Comparison of ENCODE assay signal across 17 cellular contexts in genomic region chr9:123053711-123054110, GRCh38.
"Had no signal": no experiment of that assay in that cellular context is flagged by ENCODE, and none has a peak within 500 bp of the region (broad histone marks: within the 10 kb centered on the region; RNA-seq: fewer than 3 reads in every experiment).

No MANE protein-coding gene starts in this region.

- H3K9me3 ChIP-seq: colonic mucosa, SJCRH30 had no signal

- DNase-seq: activated B cell treated with CpG ODN at 0.5 μM for 24 hours; activated CD4-positive, alpha-beta T cell treated with anti-CD3 and anti-CD28 coated beads, Interleukin-2, amount 10 ng/mL, durations not matched to agents 7 days and 5 days; activated CD8-positive, alpha-beta memory T cell treated with anti-CD3 and anti-CD28 coated beads for 24 hours; activated naive CD4-positive, alpha-beta T cell; aorta; colonic mucosa; effector CD8-positive, alpha-beta T cell; foreskin melanocyte; head of caudate nucleus; left cardiac atrium; naive thymus-derived CD4-positive, alpha-beta T cell; SJCRH30; stimulated activated CD4-positive, alpha-beta T cell treated with anti-CD3 and anti-CD28 coated beads, Interleukin-2, amount 100 ng/mL, for 48 hours; T-helper 2 cell had no signal

- ATAC-seq: left cardiac atrium; naive thymus-derived CD4-positive, alpha-beta T cell; stimulated activated memory B cell treated with anti-CD40 and anti-IgM and Interleukin-4, amounts not matched to agents 10 μg/mL and 1 μg/mL and 100 μg/mL, for 72 hours had no signal

- H3K4me3 ChIP-seq: colonic mucosa, SJCRH30 had no signal

- H3K27ac ChIP-seq: colonic mucosa, parathyroid adenoma, SJCRH30 had no signal

- H3K4me1 Mint-ChIP-seq: stimulated activated memory B cell treated with anti-CD40 and anti-IgM and Interleukin-4, amounts not matched to agents 10 μg/mL and 1 μg/mL and 100 μg/mL, for 72 hours had no signal

- H3K4me1 ChIP-seq: parathyroid adenoma, SJCRH30 had no signal

- H3K27me3 Mint-ChIP-seq: activated B cell treated with CpG ODN at 0.5 μM for 24 hours; activated CD4-positive, alpha-beta T cell treated with anti-CD3 and anti-CD28 coated beads, Interleukin-2, amount 10 ng/mL, durations not matched to agents 7 days and 5 days; naive thymus-derived CD4-positive, alpha-beta T cell; stimulated activated memory B cell treated with anti-CD40 and anti-IgM and Interleukin-4, amounts not matched to agents 10 μg/mL and 1 μg/mL and 100 μg/mL, for 72 hours; type B pancreatic cell had no signal

- H3K36me3 ChIP-seq: colonic mucosa had no signal

- H3K27me3 ChIP-seq: colonic mucosa, SJCRH30 had no signal

- H3K27ac Mint-ChIP-seq: activated B cell treated with CpG ODN at 0.5 μM for 24 hours; activated CD4-positive, alpha-beta T cell treated with anti-CD3 and anti-CD28 coated beads, Interleukin-2, amount 10 ng/mL, durations not matched to agents 7 days and 5 days; stimulated activated memory B cell treated with anti-CD40 and anti-IgM and Interleukin-4, amounts not matched to agents 10 μg/mL and 1 μg/mL and 100 μg/mL, for 72 hours; type B pancreatic cell had no signal

- H3K4me3 Mint-ChIP-seq: activated B cell treated with CpG ODN at 0.5 μM for 24 hours; activated CD4-positive, alpha-beta T cell treated with anti-CD3 and anti-CD28 coated beads, Interleukin-2, amount 10 ng/mL, durations not matched to agents 7 days and 5 days; naive thymus-derived CD4-positive, alpha-beta T cell; stimulated activated memory B cell treated with anti-CD40 and anti-IgM and Interleukin-4, amounts not matched to agents 10 μg/mL and 1 μg/mL and 100 μg/mL, for 72 hours; type B pancreatic cell had no signal

- H3K9me3 Mint-ChIP-seq: activated B cell treated with CpG ODN at 0.5 μM for 24 hours; activated CD4-positive, alpha-beta T cell treated with anti-CD3 and anti-CD28 coated beads, Interleukin-2, amount 10 ng/mL, durations not matched to agents 7 days and 5 days; naive thymus-derived CD4-positive, alpha-beta T cell; stimulated activated memory B cell treated with anti-CD40 and anti-IgM and Interleukin-4, amounts not matched to agents 10 μg/mL and 1 μg/mL and 100 μg/mL, for 72 hours; type B pancreatic cell had no signal
